ENCODE assay signal across 16 cellular contexts in the genomic region with DNA sequence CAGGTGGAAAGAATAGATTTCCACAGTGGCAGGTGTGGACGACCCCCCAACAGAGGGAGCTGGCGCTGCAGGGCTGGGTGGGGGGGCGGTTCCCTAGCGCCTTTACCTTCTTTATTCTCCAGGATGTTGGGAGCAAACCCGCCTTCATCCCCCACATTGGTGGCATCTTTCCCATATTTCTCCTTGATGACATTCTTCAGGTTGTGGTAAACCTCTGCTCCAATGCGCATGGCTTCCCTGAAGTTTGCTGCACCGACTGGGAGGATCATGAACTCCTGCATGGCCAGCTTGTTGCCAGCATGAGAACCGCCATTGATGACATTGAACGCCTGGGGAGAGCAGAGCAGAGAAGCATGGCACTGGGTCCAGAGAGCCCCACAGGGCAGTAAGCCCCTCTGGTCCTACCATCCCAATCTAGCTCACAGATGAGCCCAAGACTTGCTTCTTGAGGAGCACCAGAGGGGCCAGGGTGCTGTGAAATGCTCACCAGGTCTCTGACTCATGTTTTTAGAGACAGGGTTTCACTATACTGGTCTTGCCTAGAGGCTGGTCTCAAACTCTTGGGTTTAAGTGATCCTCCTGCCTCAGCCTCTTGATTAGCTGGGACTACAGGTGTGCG. TPM values are rescaled to one million over a fixed set of nuclear protein-coding genes. Genes with fewer than 3 reads are reported as not detected.
DNase-seq lines count a peak whose midpoint lies in the region; ATAC-seq, FAIRE-seq and TF ChIP-seq lines count a peak whose summit lies in the region.
"Had no signal": no experiment of that assay in that cellular context is flagged by ENCODE, and none has a peak within 500 bp of the region (broad histone marks: within the 10 kb centered on the region; RNA-seq: fewer than 3 reads in every experiment).

No MANE protein-coding gene starts in this region.

- H3K9ac ChIP-seq in BLaER1 = no peak overlapping the region

- H3K4me1 Mint-ChIP-seq in central memory CD8-positive, alpha-beta T cell = peaks cover 21% of the 10 kb centered on the region
- H3K4me1 Mint-ChIP-seq in CD8-positive, alpha-beta memory T cell = peaks cover 10 to 23% (median 20%) of the 10 kb centered on the region in 3 donors

- H3K9me3 ChIP-seq in A549 (no peaks in the 10 kb centered on the region), BLaER1 (no peaks in the 10 kb centered on the region), RWPE2 (ENCODE audit: severe bottlenecking) (no peaks in the 10 kb centered on the region), WERI-Rb-1 (ENCODE audit: severe bottlenecking) (no peaks in the 10 kb centered on the region)
- no peaks in the 10 kb centered on the region for H3K9me3 ChIP-seq in CD8-positive, alpha-beta memory T cell (ENCODE audit: low read length)
- H3K9me3 ChIP-seq: colonic mucosa, heart right ventricle, mucosa of descending colon, pancreas had no signal

- ATAC-seq in A549 (peak in 1 of 2 experiments; percentile 8; a peak in 3 of 6 replicates), RWPE2 (ENCODE audit: low read depth) (peak; percentile 1; the same call in 1 of the 3 replicates)
- ATAC-seq in central memory CD8-positive, alpha-beta T cell (replicated peaks; ENCODE audit: extremely low read depth, poor library complexity, severe bottlenecking) = no peak
- ATAC-seq: mucosa of descending colon, pancreas had no signal

- no peak overlapping the region for H3K4me3 Mint-ChIP-seq in central memory CD8-positive, alpha-beta T cell
- no peak overlapping the region for H3K4me3 Mint-ChIP-seq in CD8-positive, alpha-beta memory T cell

- FAIRE-seq in A549 (lab: Jason Lieb, UNC) = no peak
- FAIRE-seq: pancreas had no signal

- no peaks in the 10 kb centered on the region for H3K27me3 Mint-ChIP-seq in central memory CD8-positive, alpha-beta T cell
- H3K27me3 Mint-ChIP-seq in CD8-positive, alpha-beta memory T cell = no peaks in the 10 kb centered on the region

- peak overlapping the region; percentile 19 for H3K27ac Mint-ChIP-seq in central memory CD8-positive, alpha-beta T cell (ENCODE audit: low read depth)
- peak overlapping the region in 4 of 8 donors; percentile 10 to 61 (median 54) for H3K27ac Mint-ChIP-seq in CD8-positive, alpha-beta memory T cell

- CTCF ChIA-PET in A549 (lab: Yijun Ruan, JAX) = interaction anchor here (0.9 to 5.1 kb wide), 6 partner anchors 11 to 123 kb away, joined by 3 to 24 read pairs (median 4); no protein-coding TSS in a partner anchor
- CTCF ChIA-PET in CD8-positive, alpha-beta memory T cell (lab: Charles Lee) = interaction anchor here (1.0 to 3.0 kb wide), 3 partner anchors 8 to 13 kb away, joined by 3 to 13 read pairs (median 3); a partner anchor contains a TSS

- H3K4me2 ChIP-seq in A549 (peak overlapping the region; percentile 21; the same call in 1 of the 3 replicates), BLaER1 (peak overlapping the region; percentile 29)
- H3K4me2 ChIP-seq: smooth muscle cell had no signal

- TF ChIP-seq EP300 in A549 (IDR thresholded peaks at IDR 0.05) = no peak

- WGBS in A549 (ENCODE audit: missing lambda C conversion rate) = 87% methylated on average over 9 of the region's 10 CpGs

- H3K4me3 ChIP-seq in A549 (no peak overlapping the region), BLaER1 (no peak overlapping the region), RWPE2 (ENCODE audit: severe bottlenecking) (no peak overlapping the region), WERI-Rb-1 (ENCODE audit: low read depth, low read length) (no peak overlapping the region)
- H3K4me3 ChIP-seq in CD8-positive, alpha-beta memory T cell (ENCODE audit: low read length) = no peak overlapping the region
- H3K4me3 ChIP-seq: colonic mucosa, heart right ventricle, mucosa of descending colon, pancreas, smooth muscle cell had no signal

- peaks cover 98% of the 10 kb centered on the region for H3K4me1 ChIP-seq in A549
- H3K4me1 ChIP-seq in BLaER1 = peaks cover 99% of the 10 kb centered on the region
- peaks cover 11% of the 10 kb centered on the region for H3K4me1 ChIP-seq in RWPE2 (ENCODE audit: insufficient read depth, poor library complexity, severe bottlenecking)
- H3K4me1 ChIP-seq in CD8-positive, alpha-beta memory T cell (ENCODE audit: insufficient read depth, low read length) = peaks cover 4% of the 10 kb centered on the region
- H3K4me1 ChIP-seq: pancreas had no signal

- H4K20me1 ChIP-seq in BLaER1 = peaks cover 100% of the 10 kb centered on the region

- no peak for TF ChIP-seq POLR2A in A549 (IDR thresholded peaks at IDR 0.05; ENCODE audit: low read length)

- H3K27me3 ChIP-seq in BLaER1 (no peaks in the 10 kb centered on the region), RWPE2 (ENCODE audit: insufficient read depth, poor library complexity, severe bottlenecking) (no peaks in the 10 kb centered on the region), WERI-Rb-1 (ENCODE audit: insufficient read depth, low read depth, severe bottlenecking) (no peaks in the 10 kb centered on the region)
- no peaks in the 10 kb centered on the region for H3K27me3 ChIP-seq in CD8-positive, alpha-beta memory T cell (ENCODE audit: insufficient read depth, low read length, poor library complexity, severe bottlenecking)
- H3K27me3 ChIP-seq: colonic mucosa, heart right ventricle, pancreas had no signal

- TF ChIP-seq CTCF in A549 (IDR thresholded peaks at IDR 0.05) (no peak), RWPE2 (IDR thresholded peaks at IDR 0.05; ENCODE audit: poor library complexity, severe bottlenecking) (no peak), WERI-Rb-1 (IDR thresholded peaks at IDR 0.05; ENCODE audit: low read depth, low read length) (no peak)

- H3K27ac ChIP-seq in A549 (peak overlapping the region in 1 of 2 experiments; percentile 99; a peak in 3 of 6 replicates), BLaER1 (no peak overlapping the region), RWPE2 (ENCODE audit: poor library complexity, severe bottlenecking) (peak overlapping the region; percentile 14), WERI-Rb-1 (no peak overlapping the region)
- H3K27ac ChIP-seq in CD8-positive, alpha-beta memory T cell (ENCODE audit: low read depth, low read length) = no peak overlapping the region
- H3K27ac ChIP-seq: colonic mucosa, pancreas had no signal

- POLR2A ChIA-PET in A549 (lab: Yijun Ruan, JAX) = interaction anchor here (0.6 to 4.6 kb wide), 5 partner anchors 9 to 137 kb away, joined by 3 to 20 read pairs (median 4); a partner anchor contains a TSS
- POLR2A ChIA-PET in CD8-positive, alpha-beta memory T cell (lab: Charles Lee) = interaction anchor here (0.7 to 1.9 kb wide), 2 partner anchors 11 to 883 kb away, joined by 5 to 6 read pairs; a partner anchor contains a TSS

- DNase-seq in A549 (ENCODE audit: low read depth in 1 of 2, low spot score in 1 of 2) (no peak), RWPE2 (ENCODE audit: low spot score) (no peak), WERI-Rb-1 (no peak), C1 segment of cervical spinal cord (lab: John Stamatoyannopoulos, UW) (no peak)
- DNase-seq in central memory CD8-positive, alpha-beta T cell (ENCODE audit: low spot score in 2 of 2) = no peak
- no peak for DNase-seq in CD8-positive, alpha-beta memory T cell
- DNase-seq: colonic mucosa, heart right ventricle, KG1, kidney glomerular epithelial cell, mucosa of descending colon, NCI-H1436, pancreas, SIG-M5 had no signal

- H3K9me3 Mint-ChIP-seq in central memory CD8-positive, alpha-beta T cell = no peaks in the 10 kb centered on the region
- no peaks in the 10 kb centered on the region for H3K9me3 Mint-ChIP-seq in CD8-positive, alpha-beta memory T cell

- H3K36me3 Mint-ChIP-seq in central memory CD8-positive, alpha-beta T cell (ENCODE audit: insufficient read depth) = peaks cover 82% of the 10 kb centered on the region
- peaks cover 11 to 93% (median 27%) of the 10 kb centered on the region in 3 donors for H3K36me3 Mint-ChIP-seq in CD8-positive, alpha-beta memory T cell

- peaks cover 100% of the 10 kb centered on the region for H3K36me3 ChIP-seq in BLaER1
- H3K36me3 ChIP-seq in RWPE2 (ENCODE audit: low read depth) = peaks cover 100% of the 10 kb centered on the region
- H3K36me3 ChIP-seq in WERI-Rb-1 = peaks cover 97% of the 10 kb centered on the region
- H3K36me3 ChIP-seq in CD8-positive, alpha-beta memory T cell (ENCODE audit: insufficient read depth, low read length) = peaks cover 87% of the 10 kb centered on the region

- TF ChIP-seq RAD21 in A549 (conservative IDR thresholded peaks at IDR 0.05 in 1 of 2, IDR thresholded peaks at IDR 0.05 in 1 of 2) = no peak

TF ChIP-seq in A549, 52 proteins besides CTCF, POLR2A, EP300 and RAD21:
- no peak for TF ChIP-seq FOSB (CRISPR knock-in tag; IDR thresholded peaks at IDR 0.05)
- 0 out of 2 replicates have a peak, but pooled peaks have one; percentile 31 for TF ChIP-seq RARB (CRISPR knock-in tag; IDR thresholded peaks at IDR 0.05)
- TF ChIP-seq POLR2AphosphoS2 (conservative IDR thresholded peaks at IDR 0.05; ENCODE audit: low read length) = peak; percentile 67; the same call in 1 of the 2 replicates
- no peak for TF ChIP-seq RFX5 (IDR thresholded peaks at IDR 0.05)
- TF ChIP-seq RNF2 (IDR thresholded peaks at IDR 0.05; ENCODE audit: borderline replicate concordance, low read depth) = no peak
- TF ChIP-seq GATA3 (IDR thresholded peaks at IDR 0.05; ENCODE audit: borderline replicate concordance) = no peak
- peak in 1 of 2 experiments; percentile 17; a peak in 1 of 5 replicates for TF ChIP-seq JUN (IDR thresholded peaks at IDR 0.05)

RNA-seq across cellular contexts. Expression of a gene that starts 12.2 kb away (rescaled TPM):
- polyA plus RNA-seq in A549 (2011; rRNA removed) = 1,899 and 1,948 TPM in 2 replicates
- polyA plus RNA-seq in A549 (2012; cell fraction: cytosol; rRNA removed) = 2,304 and 2,482 TPM in 2 replicates
- polyA plus RNA-seq in A549 (2012; cell fraction: nucleus; rRNA removed) = 3,157 and 3,429 TPM in 2 replicates
- 2,937 to 2,981 TPM (median 2,952 TPM) in 3 replicates for polyA plus RNA-seq in A549 (2017; fragmentation: RNase III; extraction: RNeasy Plus Mini Kit Qiagen cat#74134 plus additional on column Dnase treatment)
- polyA minus RNA-seq in A549 (2011; rRNA and poly(A)+ RNA removed) = 2,309 and 2,515 TPM in 2 replicates
- 1,000 to 10,000 TPM; 3,105 to 3,136 TPM for total RNA-seq in CD8-positive, alpha-beta memory T cell
- 1,061 TPM for polyA plus RNA-seq in CD8-positive, alpha-beta memory T cell

RNA-seq across cellular contexts. Expression of a gene that starts 48.8 kb away (rescaled TPM):
- polyA plus RNA-seq in A549 (2011; rRNA removed) (12.6 and 36.8 TPM in 2 replicates), A549 (2017; fragmentation: RNase III; extraction: RNeasy Plus Mini Kit Qiagen cat#74134 plus additional on column Dnase treatment) (22.0 to 28.6 TPM (median 27.9 TPM) in 3 replicates)
- polyA plus RNA-seq in A549 (2012; cell fraction: cytosol; rRNA removed) = 8.3 and 8.5 TPM in 2 replicates
- 10.2 and 20.1 TPM in 2 replicates for polyA plus RNA-seq in A549 (2012; cell fraction: nucleus; rRNA removed)
- polyA minus RNA-seq in A549 (2011; rRNA and poly(A)+ RNA removed) = 74.2 and 81.5 TPM in 2 replicates
- 10 to 100 TPM; 37.9 to 39.2 TPM for total RNA-seq in CD8-positive, alpha-beta memory T cell
- 10.9 TPM for polyA plus RNA-seq in CD8-positive, alpha-beta memory T cell
